ENCODE assay signal across 8 cellular contexts in genomic region chr11:67288452-67289225, GRCh38. TPM values are rescaled to one million over a fixed set of nuclear protein-coding genes. Genes with fewer than 3 reads are reported as not detected.
DNase-seq lines count a peak whose midpoint lies in the region; TF ChIP-seq lines count a peak whose summit lies in the region.

No MANE protein-coding gene starts in this region.

- H3K4me1 Mint-ChIP-seq in HFFc6 (ENCODE audit: low read depth): peaks cover 29% of the 10 kb centered on the region
- H3K4me1 Mint-ChIP-seq in type B pancreatic cell (ENCODE audit: unreplicated experiment): peaks cover 19% of the 10 kb centered on the region

- H3K4me3 Mint-ChIP-seq in HFFc6 (peak overlapping the region; percentile 80), type B pancreatic cell (peak overlapping the region; percentile 83)

- H3K27ac Mint-ChIP-seq in HFFc6 (peak overlapping the region; percentile 98), type B pancreatic cell (peak overlapping the region; percentile 89)

- H3K27me3 Mint-ChIP-seq in HFFc6 (ENCODE audit: insufficient read depth) (peaks cover 6% of the 10 kb centered on the region), type B pancreatic cell (no peaks in the 10 kb centered on the region)

- DNase-seq in GM12864 (ENCODE audit: low read depth) (peak; percentile 73), HFFc6 (peak; percentile 79), NAMALWA (ENCODE audit: low spot score) (peak; percentile 93), SKM-1 (lab: John Stamatoyannopoulos, UW; ENCODE audit: unreplicated experiment) (peak; percentile 74), cardiac septum (ENCODE audit: low spot score) (peak; percentile 96), pons (ENCODE audit: low spot score) (peak; percentile 68), type B pancreatic cell (ENCODE audit: extremely low spot score, unreplicated experiment) (peak; percentile 94)
- peak; percentile 81 for DNase-seq in activated naive CD8-positive, alpha-beta T cell treated with anti-CD3 and anti-CD28 coated beads, Interleukin-2, amount 50 U/mL, for 16 hours (ENCODE audit: low read depth, low spot score)

- peaks cover 18% of the 10 kb centered on the region for H3K36me3 Mint-ChIP-seq in HFFc6 (ENCODE audit: low read depth)
- peaks cover 10% of the 10 kb centered on the region for H3K36me3 Mint-ChIP-seq in type B pancreatic cell

- intact Hi-C loops in cardiac septum (cut with DNase I): loop anchor here (2.0 kb wide), 2 partner anchors 22 to 28 kb away; partner anchors contain the start of gene GRK2

- H3K9me3 Mint-ChIP-seq in HFFc6: no peaks in the 10 kb centered on the region
- H3K9me3 Mint-ChIP-seq in type B pancreatic cell: no peaks in the 10 kb centered on the region

- TF ChIP-seq CTCF in GM12864 (IDR thresholded peaks at IDR 0.05; ENCODE audit: low read depth, low read length, missing control alignments) (peak; percentile 39), HFFc6 (IDR thresholded peaks at IDR 0.05) (peak; percentile 64), type B pancreatic cell (conservative IDR thresholded peaks at IDR 0.05) (peak; percentile 62)

- peak overlapping the region; percentile 91 for H3K4me3 ChIP-seq in GM12864 (ENCODE audit: low read depth, low read length)

RNA-seq across cellular contexts. Expression of gene ANKRD13D, which starts 0.5 kb away (rescaled TPM):
- 10 to 100 TPM; 24.7 to 34.6 (median 26.4) TPM for total RNA-seq in HFFc6 (2021; fragmentation: NEBNext Ultra II Directional; extraction: Animal tissue kit (Norgen Biotek cat#: 25700))
- total RNA-seq in cardiac septum (20.0 TPM), type B pancreatic cell (ENCODE audit: low replicate concordance) (70.5 and 80.9 TPM in 2 replicates)

RNA-seq across cellular contexts. Expression of gene SSH3, which starts 14.7 kb away (rescaled TPM):
- total RNA-seq in HFFc6 (2021; fragmentation: NEBNext Ultra II Directional; extraction: Animal tissue kit (Norgen Biotek cat#: 25700)): 10 to 100 TPM; 17.0 to 28.7 (median 22.6) TPM
- 22.3 TPM for total RNA-seq in cardiac septum
- total RNA-seq in type B pancreatic cell (ENCODE audit: low replicate concordance): 32.0 and 40.9 TPM in 2 replicates

RNA-seq across cellular contexts. Expression of gene GRK2, which starts 22.4 kb away (rescaled TPM):
- 10 to 100 TPM; 26.2 to 35.5 (median 32.1) TPM for total RNA-seq in HFFc6 (2021; fragmentation: NEBNext Ultra II Directional; extraction: Animal tissue kit (Norgen Biotek cat#: 25700))
- total RNA-seq in cardiac septum: 43.1 TPM
- 53.1 and 62.2 TPM in 2 replicates for total RNA-seq in type B pancreatic cell (ENCODE audit: low replicate concordance)

Comparison
In these comparisons a context has a peak if more than half of its experiments do, and no peak if none do; other contexts are left out.
1. Peak in every context shown above with its lines: DNase-seq and H3K4me3 ChIP-seq.